In genomic region chr3:42589382-42590109, GRCh38 we compare ENCODE assay signal across 10 cellular contexts. TPM values are rescaled to one million over a fixed set of nuclear protein-coding genes. Genes with fewer than 3 reads are reported as not detected.
A peak's percentile ranks its signal among the peaks of the same experiment; 100 is the strongest.
DNase-seq lines count a peak whose midpoint lies in the region; ATAC-seq and TF ChIP-seq lines count a peak whose summit lies in the region.
"Had no signal": no experiment of that assay in that cellular context is flagged by ENCODE, and none has a peak within 500 bp of the region (broad histone marks: within the 10 kb centered on the region; RNA-seq: fewer than 3 reads in every experiment).

No MANE protein-coding gene starts in this region.

- TF ChIP-seq CTCF in heart left ventricle (IDR thresholded peaks at IDR 0.05), result no peak
- TF ChIP-seq CTCF in upper lobe of left lung (IDR thresholded peaks at IDR 0.05), result no peak

- H2AK5ac ChIP-seq in mesendoderm (ENCODE audit: low read length), result peak overlapping the region; percentile 1

- DNase-seq in heart left ventricle (no peak), Right ventricle myocardium inferior (ENCODE audit: missing footprints) (no peak), mesendoderm (no peak), upper lobe of left lung (no peak), CD1c-positive myeloid dendritic cell (ENCODE audit: extremely low spot score) (no peak), NK-92 (lab: John Stamatoyannopoulos, UW; ENCODE audit: unreplicated experiment) (no peak)
- no peak for DNase-seq in activated T-helper 2 cell treated with anti-CD3 and anti-CD28 coated beads, Interferon-gamma antibody, Interleukin-2, Interleukin-4, amounts not matched to agents 10 μg/mL and 5 μg/mL and 100 μg/mL, durations not matched to agents 14 hours and 24 hours and 36 hours (ENCODE audit: low spot score)
- DNase-seq: left colon; stimulated activated CD8-positive, alpha-beta memory T cell treated with anti-CD3 and anti-CD28 coated beads, Interleukin-4, amount 100 ng/mL, for 48 hours had no signal

- no peak overlapping the region for H2BK120ac ChIP-seq in mesendoderm (ENCODE audit: low read depth, low read length)

- H3K9me3 Mint-ChIP-seq in activated T-helper 2 cell treated with anti-CD3 and anti-CD28 coated beads, Interferon-gamma antibody, Interleukin-2, Interleukin-4, amounts not matched to agents 10 μg/mL and 5 μg/mL and 100 μg/mL, durations not matched to agents 14 hours and 24 hours and 36 hours, result no peaks in the 10 kb centered on the region

- peak overlapping the region; percentile 0 for H4K5ac ChIP-seq in mesendoderm (ENCODE audit: low read length)

- 95 to 96% (median 95%) methylated on average over 19 to 20 of the region's 20 CpGs for WGBS in heart left ventricle, 4 donors
- no CpG with 5 or more reads among the region's 20 CpGs for WGBS in mesendoderm (ENCODE audit: extremely low coverage, insufficient coverage, low lambda C conversion rate)
- WGBS in upper lobe of left lung, 2 donors, result 87 to 95% methylated on average over 19 to 20 of the region's 20 CpGs

- H3K56ac ChIP-seq in mesendoderm (ENCODE audit: low read length), result peak overlapping the region; percentile 61

- H3K4me1 ChIP-seq in heart left ventricle (peaks cover 0 to 24% (median 9%) of the 10 kb centered on the region in 12 donors), mesendoderm (ENCODE audit: control insufficient read depth, low read depth, low read length) (peaks cover 4% of the 10 kb centered on the region), upper lobe of left lung (peaks cover 13 to 18% (median 16%) of the 10 kb centered on the region in 4 donors)

- peak overlapping the region in 5 of 12 donors; percentile 82 to 89 (median 83) for H3K27ac ChIP-seq in heart left ventricle
- no peak overlapping the region for H3K27ac ChIP-seq in mesendoderm (ENCODE audit: low read depth, low read length)
- peak overlapping the region; percentile 76 to 94 (median 84) for H3K27ac ChIP-seq in upper lobe of left lung

- H2BK5ac ChIP-seq in mesendoderm (ENCODE audit: low read length), result no peak overlapping the region

- H3K27ac Mint-ChIP-seq in activated T-helper 2 cell treated with anti-CD3 and anti-CD28 coated beads, Interferon-gamma antibody, Interleukin-2, Interleukin-4, amounts not matched to agents 10 μg/mL and 5 μg/mL and 100 μg/mL, durations not matched to agents 14 hours and 24 hours and 36 hours, result peak overlapping the region; percentile 19

- TF ChIP-seq POLR2A in heart left ventricle (IDR thresholded peaks at IDR 0.05) (no peak), upper lobe of left lung (IDR thresholded peaks at IDR 0.05) (no peak)

- no peak for TF ChIP-seq EP300 in upper lobe of left lung (IDR thresholded peaks at IDR 0.05)

- ATAC-seq in heart left ventricle (no peak), Right ventricle myocardium inferior (no peak), upper lobe of left lung (ENCODE audit: low FRiP score in 2 of 2) (no peak), HG03175 (IDR thresholded peaks at IDR 0.05; ENCODE audit: unreplicated experiment) (no peak)

- H3K27me3 Mint-ChIP-seq in activated T-helper 2 cell treated with anti-CD3 and anti-CD28 coated beads, Interferon-gamma antibody, Interleukin-2, Interleukin-4, amounts not matched to agents 10 μg/mL and 5 μg/mL and 100 μg/mL, durations not matched to agents 14 hours and 24 hours and 36 hours (ENCODE audit: low read depth), result no peaks in the 10 kb centered on the region

- no peak overlapping the region for H3K18ac ChIP-seq in mesendoderm (ENCODE audit: low read length)

- peaks cover 10% of the 10 kb centered on the region for H3K79me2 ChIP-seq in mesendoderm (ENCODE audit: control insufficient read depth, insufficient read depth, low read length)

- H3K4me2 ChIP-seq in mesendoderm (ENCODE audit: low read length), result no peak overlapping the region

- H3K9ac ChIP-seq in mesendoderm (ENCODE audit: low read length), result peak overlapping the region; percentile 10

- peak overlapping the region; percentile 97 for H3K4me3 Mint-ChIP-seq in activated T-helper 2 cell treated with anti-CD3 and anti-CD28 coated beads, Interferon-gamma antibody, Interleukin-2, Interleukin-4, amounts not matched to agents 10 μg/mL and 5 μg/mL and 100 μg/mL, durations not matched to agents 14 hours and 24 hours and 36 hours (ENCODE audit: low read depth)

- H4K8ac ChIP-seq in mesendoderm (ENCODE audit: low read depth, low read length), result no peak overlapping the region

- intact Hi-C loops in heart left ventricle (cut with DNase I), result loop anchor here in 3 of 10 donors (1.0 to 10.0 kb wide), 3 partner anchors 11 to 158 kb away; partner anchors contain the start of genes NKTR (in 1 of the 3) and ZBTB47 (in 1 of the 3)
- intact Hi-C loops in Right ventricle myocardium inferior (cut with DNase I), result loop anchor here (10.0 kb wide), 1 partner anchor 295 kb away; no protein-coding TSS in a partner anchor
- intact Hi-C loops in activated T-helper 2 cell treated with anti-CD3 and anti-CD28 coated beads, Interferon-gamma antibody, Interleukin-2, Interleukin-4, amounts not matched to agents 10 μg/mL and 5 μg/mL and 100 μg/mL, durations not matched to agents 14 hours and 24 hours and 36 hours (cut with micrococcal nuclease), result loop anchor here (1.0 kb wide), 2 partner anchors 7 to 11 kb away; partner anchors contain the start of gene NKTR

- peaks cover 40% of the 10 kb centered on the region for H3K36me3 Mint-ChIP-seq in activated T-helper 2 cell treated with anti-CD3 and anti-CD28 coated beads, Interferon-gamma antibody, Interleukin-2, Interleukin-4, amounts not matched to agents 10 μg/mL and 5 μg/mL and 100 μg/mL, durations not matched to agents 14 hours and 24 hours and 36 hours (ENCODE audit: low read depth)

- peaks cover 35% of the 10 kb centered on the region for H3K4me1 Mint-ChIP-seq in activated T-helper 2 cell treated with anti-CD3 and anti-CD28 coated beads, Interferon-gamma antibody, Interleukin-2, Interleukin-4, amounts not matched to agents 10 μg/mL and 5 μg/mL and 100 μg/mL, durations not matched to agents 14 hours and 24 hours and 36 hours (ENCODE audit: low read depth)

- no peak overlapping the region for H2BK15ac ChIP-seq in mesendoderm (replicated peaks; ENCODE audit: low read depth)

- H3K4ac ChIP-seq in mesendoderm (ENCODE audit: low read depth, low read length), result no peak overlapping the region

- H3K27me3 ChIP-seq in heart left ventricle (no peaks in the 10 kb centered on the region), mesendoderm (ENCODE audit: insufficient read depth, low read length, poor library complexity) (no peaks in the 10 kb centered on the region), upper lobe of left lung (no peaks in the 10 kb centered on the region)

- H3K4me3 ChIP-seq in heart left ventricle (peak overlapping the region in 9 of 12 donors; percentile 60 to 93 (median 74)), mesendoderm (ENCODE audit: low read length) (no peak overlapping the region), upper lobe of left lung (peak overlapping the region in 3 of 4 donors; percentile 78 to 90 (median 81))

- H3K23ac ChIP-seq in mesendoderm (ENCODE audit: low read length), result no peak overlapping the region

- peaks cover 9% of the 10 kb centered on the region for H3K79me1 ChIP-seq in mesendoderm (ENCODE audit: low read length)

- H3K36me3 ChIP-seq in heart left ventricle (peaks cover 0 to 23% (median 10%) of the 10 kb centered on the region in 9 donors), mesendoderm (ENCODE audit: control insufficient read depth, insufficient read depth, low read length) (no peaks in the 10 kb centered on the region), upper lobe of left lung (peaks cover 1 to 17% (median 2%) of the 10 kb centered on the region in 4 donors)

- H3K9me3 ChIP-seq in heart left ventricle (no peaks in the 10 kb centered on the region), upper lobe of left lung (no peaks in the 10 kb centered on the region)

RNA-seq across cellular contexts. Expression of gene SS18L2, which starts 1.1 kb away (rescaled TPM):
- 10 to 100 TPM; 10.7 to 16.9 (median 12.8) TPM for total RNA-seq in heart left ventricle
- 10 to 100 TPM; 30.9 to 34.6 TPM for polyA plus RNA-seq in heart left ventricle
- 9.7 TPM for total RNA-seq in Right ventricle myocardium inferior
- total RNA-seq in activated T-helper 2 cell treated with anti-CD3 and anti-CD28 coated beads, Interferon-gamma antibody, Interleukin-2, Interleukin-4, amounts not matched to agents 10 μg/mL and 5 μg/mL and 100 μg/mL, durations not matched to agents 14 hours and 24 hours and 36 hours, result 62.4 and 67.1 TPM in 2 replicates
- polyA plus RNA-seq in mesendoderm (2013, experiment 1 of 2), result 98.5 TPM
- polyA plus RNA-seq in mesendoderm (2013, experiment 2 of 2), result 94.4 TPM
- 10 to 100 TPM in 4 of 6 donors, 1 to 10 TPM in 2; 2.6 to 25.8 (median 17.9) TPM for total RNA-seq in upper lobe of left lung

RNA-seq across cellular contexts. Expression of gene SEC22C, which starts 7.8 kb away (rescaled TPM):
- total RNA-seq in heart left ventricle (10 to 100 TPM; 19.9 to 40.5 (median 28.9) TPM), Right ventricle myocardium inferior (23.9 TPM), upper lobe of left lung (10 to 100 TPM; 36.3 to 59.7 (median 50.6) TPM)
- polyA plus RNA-seq in heart left ventricle, result 10 to 100 TPM; 17.4 to 35.1 TPM
- 36.1 and 40.1 TPM in 2 replicates for total RNA-seq in activated T-helper 2 cell treated with anti-CD3 and anti-CD28 coated beads, Interferon-gamma antibody, Interleukin-2, Interleukin-4, amounts not matched to agents 10 μg/mL and 5 μg/mL and 100 μg/mL, durations not matched to agents 14 hours and 24 hours and 36 hours
- polyA plus RNA-seq in mesendoderm (2013, experiment 1 of 2), result 23.5 TPM
- polyA plus RNA-seq in mesendoderm (2013, experiment 2 of 2), result 24.1 TPM

RNA-seq across cellular contexts. Expression of gene NKTR, which starts 10.9 kb away (rescaled TPM):
- total RNA-seq in heart left ventricle, result 10 to 100 TPM; 14.6 to 40.6 (median 20.9) TPM
- polyA plus RNA-seq in heart left ventricle, result 10 to 100 TPM; 10.7 to 31.3 TPM
- total RNA-seq in Right ventricle myocardium inferior, result 21.2 TPM
- total RNA-seq in activated T-helper 2 cell treated with anti-CD3 and anti-CD28 coated beads, Interferon-gamma antibody, Interleukin-2, Interleukin-4, amounts not matched to agents 10 μg/mL and 5 μg/mL and 100 μg/mL, durations not matched to agents 14 hours and 24 hours and 36 hours, result 76.6 and 86.2 TPM in 2 replicates
- polyA plus RNA-seq in mesendoderm (2013, experiment 1 of 2), result 30.9 TPM
- 31.8 TPM for polyA plus RNA-seq in mesendoderm (2013, experiment 2 of 2)
- 100 to 1,000 TPM in 3 of 6 donors, 10 to 100 TPM in 3; 53.7 to 231 (median 103) TPM for total RNA-seq in upper lobe of left lung
